Comparison of ENCODE assay signal across 18 cellular contexts in genomic region chr5:1687301-1687970, GRCh38.
DNase-seq lines count a peak whose midpoint lies in the region; ATAC-seq and TF ChIP-seq lines count a peak whose summit lies in the region.
"Had no signal": no experiment of that assay in that cellular context is flagged by ENCODE, and none has a peak within 500 bp of the region (broad histone marks: within the 10 kb centered on the region; RNA-seq: fewer than 3 reads in every experiment).

No MANE protein-coding gene starts in this region.

- no peak for TF ChIP-seq POLR2A in esophagus muscularis mucosa (IDR thresholded peaks at IDR 0.05; ENCODE audit: low read depth)
- TF ChIP-seq POLR2A in transverse colon (IDR thresholded peaks at IDR 0.05): no peak

- H3K9me3 ChIP-seq in esophagus muscularis mucosa (peaks cover 0 to 17% (median 11%) of the 10 kb centered on the region in 4 donors), transverse colon (no peaks in the 10 kb centered on the region)

- WGBS in esophagus muscularis mucosa: 78% methylated on average over 10 of the region's 13 CpGs
- WGBS in transverse colon (ENCODE audit: low coverage in 1 of 2), 2 donors: 78 to 81% methylated on average over 3 to 9 of the region's 13 CpGs

- intact Hi-C loops in esophagus muscularis mucosa (cut with DNase I) (no loop called here), transverse colon (cut with DNase I; ENCODE audit: low total_unique reads) (no loop called here)

- no peaks in the 10 kb centered on the region for H3K9me3 Mint-ChIP-seq in natural killer cell treated with Interleukin-12 subunit alpha and Interleukin-12 subunit beta and Interleukin-15 and Interleukin-18, amount 100 ng/mL, for 72 hours
- H3K9me3 Mint-ChIP-seq in stimulated activated memory B cell treated with anti-CD40 and anti-IgM and Interleukin-4, amounts not matched to agents 10 μg/mL and 1 μg/mL and 100 μg/mL, for 72 hours: peaks cover 14% of the 10 kb centered on the region
- H3K9me3 Mint-ChIP-seq: GM23338, HFFc6 had no signal

- no peaks in the 10 kb centered on the region for H3K36me3 Mint-ChIP-seq in natural killer cell treated with Interleukin-12 subunit alpha and Interleukin-12 subunit beta and Interleukin-15 and Interleukin-18, amount 100 ng/mL, for 72 hours
- H3K36me3 Mint-ChIP-seq in stimulated activated memory B cell treated with anti-CD40 and anti-IgM and Interleukin-4, amounts not matched to agents 10 μg/mL and 1 μg/mL and 100 μg/mL, for 72 hours: no peaks in the 10 kb centered on the region
- H3K36me3 Mint-ChIP-seq: CD8-positive, alpha-beta T cell had no signal

- no peaks in the 10 kb centered on the region for H3K4me1 Mint-ChIP-seq in natural killer cell treated with Interleukin-12 subunit alpha and Interleukin-12 subunit beta and Interleukin-15 and Interleukin-18, amount 100 ng/mL, for 72 hours (ENCODE audit: low read depth in 2 of 2)
- no peaks in the 10 kb centered on the region for H3K4me1 Mint-ChIP-seq in stimulated activated memory B cell treated with anti-CD40 and anti-IgM and Interleukin-4, amounts not matched to agents 10 μg/mL and 1 μg/mL and 100 μg/mL, for 72 hours
- H3K4me1 Mint-ChIP-seq: B cell, GM23338 had no signal

- in situ Hi-C loops in transverse colon (cut with MboI; ENCODE audit: low pct_ligation_motif_present in 1 of 4, low pct_unique_long_range_greater_than_20kb in 1 of 4, low sequenced_read_pairs in 3 of 4): no loop called here

- H3K27me3 ChIP-seq in esophagus muscularis mucosa: peaks cover 0 to 22% (median 0%) of the 10 kb centered on the region in 4 donors
- peaks cover 29% of the 10 kb centered on the region for H3K27me3 ChIP-seq in transverse colon
- H3K27me3 ChIP-seq: BLaER1 treated with 17β-estradiol and CSF1 and Interleukin-3, amounts not matched to agents 10 nM and 100 nM had no signal

- H3K4me1 ChIP-seq in esophagus muscularis mucosa: no peaks in the 10 kb centered on the region
- H3K4me1 ChIP-seq in transverse colon: no peaks in the 10 kb centered on the region

- no peak overlapping the region for H3K27ac Mint-ChIP-seq in natural killer cell treated with Interleukin-12 subunit alpha and Interleukin-12 subunit beta and Interleukin-15 and Interleukin-18, amount 100 ng/mL, for 72 hours
- no peak overlapping the region for H3K27ac Mint-ChIP-seq in stimulated activated memory B cell treated with anti-CD40 and anti-IgM and Interleukin-4, amounts not matched to agents 10 μg/mL and 1 μg/mL and 100 μg/mL, for 72 hours
- H3K27ac Mint-ChIP-seq: B cell; CD8-positive, alpha-beta T cell; GM23338; HFFc6 had no signal

- no peak overlapping the region for H3K4me3 Mint-ChIP-seq in natural killer cell treated with Interleukin-12 subunit alpha and Interleukin-12 subunit beta and Interleukin-15 and Interleukin-18, amount 100 ng/mL, for 72 hours
- H3K4me3 Mint-ChIP-seq in stimulated activated memory B cell treated with anti-CD40 and anti-IgM and Interleukin-4, amounts not matched to agents 10 μg/mL and 1 μg/mL and 100 μg/mL, for 72 hours: no peak overlapping the region
- H3K4me3 Mint-ChIP-seq: B cell; CD8-positive, alpha-beta T cell; GM23338; HFFc6 had no signal

- DNase-seq in GM03348 (ENCODE audit: low spot score) (peak; percentile 3), esophagus muscularis mucosa (ENCODE audit: extremely low spot score) (peak; percentile 19), transverse colon (no peak), NCI-H146 (lab: John Stamatoyannopoulos, UW) (no peak)
- no peak for DNase-seq in natural killer cell treated with Interleukin-12 subunit alpha and Interleukin-12 subunit beta and Interleukin-15 and Interleukin-18, amount 100 ng/mL, for 72 hours (ENCODE audit: low spot score)
- DNase-seq: Calu3; CD8-positive, alpha-beta T cell; DMS79 treated with DMSO at 0.1 percent for 48 hours; GF-D8; HFFc6 had no signal

- ATAC-seq in natural killer cell treated with Interleukin-12 subunit alpha and Interleukin-12 subunit beta and Interleukin-15 and Interleukin-18, amount 100 ng/mL, for 72 hours: peak; percentile 24 to 35
- ATAC-seq in stimulated activated memory B cell treated with anti-CD40 and anti-IgM and Interleukin-4, amounts not matched to agents 10 μg/mL and 1 μg/mL and 100 μg/mL, for 72 hours: peak; percentile 8
- no peak for ATAC-seq in GM21529 (IDR thresholded peaks at IDR 0.05; ENCODE audit: unreplicated experiment)
- ATAC-seq: CD8-positive, alpha-beta T cell; GM12878; HCT116 had no signal

- H3K27ac ChIP-seq in esophagus muscularis mucosa (replicated peaks in 1 of 4) (no peak overlapping the region), transverse colon (no peak overlapping the region)
- H3K27ac ChIP-seq: BLaER1 treated with 17β-estradiol and CSF1 and Interleukin-3, amounts not matched to agents 10 nM and 100 nM; HL-60 had no signal

- no peak for TF ChIP-seq EP300 in esophagus muscularis mucosa (IDR thresholded peaks at IDR 0.05)
- TF ChIP-seq EP300 in transverse colon (IDR thresholded peaks at IDR 0.05; ENCODE audit: low read depth): no peak

- H3K36me3 ChIP-seq in esophagus muscularis mucosa: no peaks in the 10 kb centered on the region
- H3K36me3 ChIP-seq in transverse colon: no peaks in the 10 kb centered on the region
- H3K36me3 ChIP-seq: BLaER1 treated with 17β-estradiol and CSF1 and Interleukin-3, amounts not matched to agents 10 nM and 100 nM had no signal

- no peak overlapping the region for H3K4me3 ChIP-seq in esophagus muscularis mucosa
- H3K4me3 ChIP-seq in transverse colon: no peak overlapping the region
- H3K4me3 ChIP-seq: BLaER1 treated with 17β-estradiol and CSF1 and Interleukin-3, amounts not matched to agents 10 nM and 100 nM; GM12878; GM23338 had no signal

- TF ChIP-seq CTCF in esophagus muscularis mucosa (IDR thresholded peaks at IDR 0.05): no peak
- no peak for TF ChIP-seq CTCF in transverse colon (IDR thresholded peaks at IDR 0.05)

- peaks cover 6 to 30% of the 10 kb centered on the region in 2 donors for H3K27me3 Mint-ChIP-seq in natural killer cell treated with Interleukin-12 subunit alpha and Interleukin-12 subunit beta and Interleukin-15 and Interleukin-18, amount 100 ng/mL, for 72 hours
- no peaks in the 10 kb centered on the region for H3K27me3 Mint-ChIP-seq in stimulated activated memory B cell treated with anti-CD40 and anti-IgM and Interleukin-4, amounts not matched to agents 10 μg/mL and 1 μg/mL and 100 μg/mL, for 72 hours

Comparison
In these comparisons a context has a peak if more than half of its experiments do, and no peak if none do; other contexts are left out.
1. DNase-seq: peak in GM03348 (single experiment) and esophagus muscularis mucosa (single experiment); none in natural killer cell treated with Interleukin-12 subunit alpha and Interleukin-12 subunit beta and Interleukin-15 and Interleukin-18, amount 100 ng/mL, for 72 hours (single experiment), transverse colon (single experiment) and NCI-H146 (single experiment).